In genomic region chr3:39378092-39378491, GRCh38 we compare ENCODE assay signal across 8 cellular contexts.
DNase-seq lines count a peak whose midpoint lies in the region; ATAC-seq lines count a peak whose summit lies in the region.

No MANE protein-coding gene starts in this region.

- peak; percentile 56 for ATAC-seq in GM19452 (IDR thresholded peaks at IDR 0.05; ENCODE audit: unreplicated experiment)

- peak; percentile 24 for DNase-seq in AG08396 (ENCODE audit: low spot score)
- peak; percentile 73 for DNase-seq in HuH-7 (ENCODE audit: low spot score)
- DNase-seq in activated T-cell treated with anti-CD3 and anti-CD28 coated beads for 1 hour (ENCODE audit: low read depth): peak; percentile 40
- DNase-seq in glomerular visceral epithelial cell (ENCODE audit: extremely low spot score): peak; percentile 29
- DNase-seq in stimulated activated CD4-positive, alpha-beta T cell treated with anti-CD3 and anti-CD28 coated beads, Interleukin-12 subunit alpha, Interleukin-12 subunit beta, amount 100 ng/mL, for 48 hours (ENCODE audit: low read depth in 2 of 3, low spot score in 1 of 3): peak; percentile 16 to 58 (median 35)
- no peak for DNase-seq in KG1 (lab: John Stamatoyannopoulos, UW)
- DNase-seq in NCI-H82 treated with DMSO at 0.1 percent for 48 hours (lab: John Stamatoyannopoulos, UW; ENCODE audit: unreplicated experiment): no peak

Comparison
In these comparisons a context has a peak if more than half of its experiments do, and no peak if none do; other contexts are left out.
1. DNase-seq: peak in AG08396 (single experiment), HuH-7 (single experiment), activated T-cell treated with anti-CD3 and anti-CD28 coated beads for 1 hour (single experiment), glomerular visceral epithelial cell (single experiment) and stimulated activated CD4-positive, alpha-beta T cell treated with anti-CD3 and anti-CD28 coated beads, Interleukin-12 subunit alpha, Interleukin-12 subunit beta, amount 100 ng/mL, for 48 hours (3 of 3); none in KG1 (single experiment) and NCI-H82 treated with DMSO at 0.1 percent for 48 hours (single experiment).